Comparison of ENCODE assay signal across 27 cellular contexts in the genomic region with DNA sequence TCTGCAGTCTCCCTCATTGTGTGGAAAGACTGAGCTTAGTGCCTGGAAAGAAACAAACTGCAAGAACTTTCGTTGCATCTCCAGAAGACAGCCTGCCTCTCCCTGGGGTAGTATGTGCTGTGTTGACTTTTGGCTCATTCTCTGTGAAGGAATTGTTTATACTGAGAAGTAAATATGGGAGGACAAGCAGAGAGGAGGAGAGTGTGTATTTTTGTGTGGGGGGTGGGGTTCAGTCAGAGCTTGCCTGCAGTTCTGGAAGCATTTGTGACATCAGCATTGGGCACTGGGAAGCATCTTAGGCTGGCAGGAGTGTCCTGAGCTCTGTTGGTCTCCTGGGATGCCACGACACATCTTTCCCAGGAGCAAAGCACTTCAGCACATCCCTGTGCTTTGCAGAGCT.
"Had no signal": no experiment of that assay in that cellular context is flagged by ENCODE, and none has a peak within 500 bp of the region (broad histone marks: within the 10 kb centered on the region; RNA-seq: fewer than 3 reads in every experiment).

No MANE protein-coding gene starts in this region.

- ATAC-seq: esophagus mucosa; heart right ventricle; left cardiac atrium; left lung; natural killer cell treated with Interleukin-12 subunit alpha and Interleukin-12 subunit beta and Interleukin-15 and Interleukin-18, amount 100 ng/mL, for 72 hours; sciatic nerve; stimulated activated effector memory CD8-positive, alpha-beta T cell treated with anti-CD3 and anti-CD28 coated beads, Interleukin-12 subunit alpha, Interleukin-12 subunit beta, amount 100 ng/mL, for 72 hours had no signal

- H3K79me2 ChIP-seq: parathyroid adenoma had no signal

- H3K9me3 ChIP-seq: heart right ventricle, left lung, right atrium auricular region, stomach, thyroid gland, vagina had no signal

- FAIRE-seq: colon, islet of Langerhans had no signal

- H2AFZ ChIP-seq: neural progenitor cell, parathyroid adenoma had no signal

- H3K4me3 ChIP-seq: dorsolateral prefrontal cortex, heart right ventricle, left lung, neural progenitor cell, right atrium auricular region, smooth muscle cell, stomach, thyroid gland, vagina had no signal

- H3K9me3 Mint-ChIP-seq: natural killer cell treated with Interleukin-12 subunit alpha and Interleukin-12 subunit beta and Interleukin-15 and Interleukin-18, amount 100 ng/mL, for 72 hours; neural progenitor cell; stimulated activated effector memory CD8-positive, alpha-beta T cell treated with anti-CD3 and anti-CD28 coated beads, Interleukin-12 subunit alpha, Interleukin-12 subunit beta, amount 100 ng/mL, for 72 hours had no signal

- H3K36me3 Mint-ChIP-seq: neural progenitor cell; stimulated activated effector memory CD8-positive, alpha-beta T cell treated with anti-CD3 and anti-CD28 coated beads, Interleukin-12 subunit alpha, Interleukin-12 subunit beta, amount 100 ng/mL, for 72 hours had no signal

- H3K9ac ChIP-seq: neural progenitor cell, parathyroid adenoma had no signal

- H3K4me2 ChIP-seq: neural progenitor cell, smooth muscle cell had no signal

- H3K36me3 ChIP-seq: heart right ventricle, left lung, neural progenitor cell, right atrium auricular region, stomach, thyroid gland, vagina had no signal

- H3K4me3 Mint-ChIP-seq: natural killer cell treated with Interleukin-12 subunit alpha and Interleukin-12 subunit beta and Interleukin-15 and Interleukin-18, amount 100 ng/mL, for 72 hours; neural progenitor cell; stimulated activated effector memory CD8-positive, alpha-beta T cell treated with anti-CD3 and anti-CD28 coated beads, Interleukin-12 subunit alpha, Interleukin-12 subunit beta, amount 100 ng/mL, for 72 hours had no signal

- DNase-seq: dorsolateral prefrontal cortex; effector CD4-positive, alpha-beta T cell; foreskin melanocyte; glutamatergic neuron; heart right ventricle; hippocampal formation; left cardiac atrium; left lung; stimulated activated CD4-positive, alpha-beta T cell treated with anti-CD3 and anti-CD28 coated beads, Interleukin-2, amount 100 ng/mL, for 24 hours; stimulated activated CD4-positive, alpha-beta T cell treated with anti-CD3 and anti-CD28 coated beads, Interleukin-4, amount 100 ng/mL, for 24 hours; stimulated activated naive CD4-positive, alpha-beta T cell treated with Interleukin-2 at 50 U/mL for 16 hours; stomach; thyroid gland; trophoblast cell had no signal

- H3K4me1 Mint-ChIP-seq: neural progenitor cell; stimulated activated effector memory CD8-positive, alpha-beta T cell treated with anti-CD3 and anti-CD28 coated beads, Interleukin-12 subunit alpha, Interleukin-12 subunit beta, amount 100 ng/mL, for 72 hours had no signal

- H3K27ac ChIP-seq: dorsolateral prefrontal cortex, epithelial cell of prostate, heart right ventricle, left lung, neural progenitor cell, parathyroid adenoma, right atrium auricular region, stomach, thyroid gland, vagina had no signal

- H3K27ac Mint-ChIP-seq: natural killer cell treated with Interleukin-12 subunit alpha and Interleukin-12 subunit beta and Interleukin-15 and Interleukin-18, amount 100 ng/mL, for 72 hours; neural progenitor cell; progenitor cell of endocrine pancreas; stimulated activated effector memory CD8-positive, alpha-beta T cell treated with anti-CD3 and anti-CD28 coated beads, Interleukin-12 subunit alpha, Interleukin-12 subunit beta, amount 100 ng/mL, for 72 hours had no signal

- H3K27me3 ChIP-seq: left lung, neural progenitor cell, right atrium auricular region, stomach, thyroid gland, vagina had no signal

- H3K4me1 ChIP-seq: heart right ventricle, left lung, neural progenitor cell, parathyroid adenoma, right atrium auricular region, stomach, thyroid gland, vagina had no signal
